Comparison of ENCODE assay signal across 17 cellular contexts in genomic region chr5:947626-948471, GRCh38. TPM values are rescaled to one million over a fixed set of nuclear protein-coding genes. Genes with fewer than 3 reads are reported as not detected.
DNase-seq lines count a peak whose midpoint lies in the region; ATAC-seq and TF ChIP-seq lines count a peak whose summit lies in the region.
"Had no signal": no experiment of that assay in that cellular context is flagged by ENCODE, and none has a peak within 500 bp of the region (broad histone marks: within the 10 kb centered on the region; RNA-seq: fewer than 3 reads in every experiment).

No MANE protein-coding gene starts in this region.

- H3K4me3 ChIP-seq in choroid plexus epithelial cell (ENCODE audit: low read depth, low read length), result no peak overlapping the region
- H3K4me3 ChIP-seq: A549, right atrium auricular region, vagina had no signal

- ATAC-seq in Right ventricle myocardium inferior (peak; percentile 27), left cardiac atrium (no peak), GM18520 (IDR thresholded peaks at IDR 0.05; ENCODE audit: unreplicated experiment) (no peak)
- ATAC-seq: WTC11 had no signal

- peaks cover 66% of the 10 kb centered on the region for H3K27me3 Mint-ChIP-seq in osteocyte (ENCODE audit: unreplicated experiment)

- no peak overlapping the region for H3K27ac Mint-ChIP-seq in osteocyte (ENCODE audit: unreplicated experiment)
- H3K27ac Mint-ChIP-seq: H9, WTC11 had no signal

- H3K4me3 Mint-ChIP-seq in osteocyte (ENCODE audit: unreplicated experiment), result no peak overlapping the region
- H3K4me3 Mint-ChIP-seq: H9, WTC11 had no signal

- DNase-seq in Right ventricle myocardium inferior (ENCODE audit: missing footprints) (no peak), left cardiac atrium (no peak), NCI-H2171 treated with DMSO at 0.1 percent for 48 hours (lab: John Stamatoyannopoulos, UW) (peak; percentile 45), choroid plexus epithelial cell (ENCODE audit: low read depth) (no peak), osteocyte (ENCODE audit: extremely low spot score, unreplicated experiment) (no peak), GM13976 (ENCODE audit: low spot score) (no peak)
- DNase-seq in activated naive CD4-positive, alpha-beta T cell treated with anti-CD3 and anti-CD28 coated beads, Interleukin-2, amount 50 U/mL, for 16 hours, result no peak
- DNase-seq: activated gamma-delta T cell, amygdala, H9, NCI-H1930, NCI-H510A had no signal

- TF ChIP-seq CTCF in choroid plexus epithelial cell (conservative IDR thresholded peaks at IDR 0.05; ENCODE audit: low read depth, low read length) (peak; percentile 24), osteocyte (IDR thresholded peaks at IDR 0.05) (peak; percentile 7), GM13976 (IDR thresholded peaks at IDR 0.05; ENCODE audit: borderline replicate concordance, control extremely low read depth, extremely low read depth, insufficient read depth, missing control alignments) (no peak)

- in situ Hi-C loops in GM13976 (cut with MboI; ENCODE audit: low sequenced_read_pairs, unreplicated experiment), result no loop called here

- intact Hi-C loops in Right ventricle myocardium inferior (cut with DNase I), result no loop called here
- intact Hi-C loops in left cardiac atrium (cut with DNase I), result no loop called here

- peaks cover 11% of the 10 kb centered on the region for H3K4me1 Mint-ChIP-seq in osteocyte (ENCODE audit: unreplicated experiment)

- H3K9me3 Mint-ChIP-seq in osteocyte (ENCODE audit: unreplicated experiment), result peaks cover 18% of the 10 kb centered on the region
- H3K9me3 Mint-ChIP-seq: WTC11 had no signal

- H3K36me3 Mint-ChIP-seq in osteocyte (ENCODE audit: unreplicated experiment), result peaks cover 2% of the 10 kb centered on the region
- H3K36me3 Mint-ChIP-seq: WTC11 had no signal

RNA-seq across cellular contexts. Expression of gene TRIP13, which starts 55.2 kb away (rescaled TPM):
- total RNA-seq in Right ventricle myocardium inferior, result 0.38 TPM
- total RNA-seq in left cardiac atrium, result 1 to 10 TPM in 1 of 2 donors, under 1 TPM in 1; 0.88 to 1.1 TPM
- total RNA-seq in osteocyte, result 4.1 and 6.9 TPM in 2 replicates

RNA-seq across cellular contexts. Expression of gene BRD9, which starts 55.2 kb away (rescaled TPM):
- total RNA-seq in Right ventricle myocardium inferior (27.9 TPM), left cardiac atrium (10 to 100 TPM; 26.8 to 39.3 TPM), osteocyte (38.2 and 39.4 TPM in 2 replicates)
